Comparison of ENCODE assay signal across 10 cellular contexts in genomic region chrX:154366666-154367055, GRCh38. TPM values are rescaled to one million over a fixed set of nuclear protein-coding genes. Genes with fewer than 3 reads are reported as not detected.
DNase-seq lines count a peak whose midpoint lies in the region; ATAC-seq and TF ChIP-seq lines count a peak whose summit lies in the region.
"Had no signal": no experiment of that assay in that cellular context is flagged by ENCODE, and none has a peak within 500 bp of the region (broad histone marks: within the 10 kb centered on the region; RNA-seq: fewer than 3 reads in every experiment).

No MANE protein-coding gene starts in this region.

- H3K36me3 Mint-ChIP-seq in Caco-2 (ENCODE audit: insufficient read depth, unreplicated experiment), result peaks cover 85% of the 10 kb centered on the region

- H3K27me3 ChIP-seq in right lobe of liver (no peaks in the 10 kb centered on the region), Caco-2 (replicated peaks; ENCODE audit: control insufficient read depth, insufficient read depth, low read length) (no peaks in the 10 kb centered on the region)
- H3K27me3 ChIP-seq: BE2C, thyroid gland had no signal

- H3K27me3 Mint-ChIP-seq in Caco-2 (ENCODE audit: insufficient read depth, unreplicated experiment), result no peaks in the 10 kb centered on the region

- intact Hi-C loops in Right ventricle myocardium superior (cut with DNase I) (no loop called here), left cardiac atrium (cut with DNase I) (no loop called here), right lobe of liver (cut with DNase I) (no loop called here), Caco-2 (cut with micrococcal nuclease; ENCODE audit: unreplicated experiment) (no loop called here)

- no peaks in the 10 kb centered on the region for H3K4me1 Mint-ChIP-seq in Caco-2 (ENCODE audit: low read depth, unreplicated experiment)

- ATAC-seq in Right ventricle myocardium superior (ENCODE audit: poor library complexity) (peak; percentile 5), left cardiac atrium (no peak), right lobe of liver (peak; percentile 1 to 42 (median 24))

- CTCF ChIA-PET in Caco-2 (lab: Charles Lee), result no interaction called here

- POLR2A ChIA-PET in Caco-2 (lab: Charles Lee), result no interaction called here

- no peak overlapping the region for H3K4me3 ChIP-seq in right lobe of liver
- no peak overlapping the region for H3K4me3 ChIP-seq in Caco-2 (ENCODE audit: low read depth, low read length)
- H3K4me3 ChIP-seq: thyroid gland had no signal

- no peak overlapping the region for H3K27ac ChIP-seq in right lobe of liver
- H3K27ac ChIP-seq: thyroid gland had no signal

- H3K36me3 ChIP-seq in right lobe of liver (peaks cover 0 to 2% (median 0%) of the 10 kb centered on the region in 4 donors), Caco-2 (ENCODE audit: control insufficient read depth, insufficient read depth, low read length) (no peaks in the 10 kb centered on the region; the same call in 1 of the 2 replicates)

- no peaks in the 10 kb centered on the region for H3K4me1 ChIP-seq in right lobe of liver
- H3K4me1 ChIP-seq in Caco-2, result peaks cover 15% of the 10 kb centered on the region
- H3K4me1 ChIP-seq: BE2C had no signal

- 40% methylated on average over 1 of the region's 11 CpGs for WGBS in right lobe of liver (ENCODE audit: insufficient coverage, low coverage, low lambda C conversion rate, missing lambda C conversion rate)

- no peak overlapping the region for H3K4me3 Mint-ChIP-seq in Caco-2 (ENCODE audit: unreplicated experiment)

- no peaks in the 10 kb centered on the region for H3K9me3 Mint-ChIP-seq in Caco-2 (ENCODE audit: unreplicated experiment)

- H3K9me3 ChIP-seq in right lobe of liver (no peaks in the 10 kb centered on the region), Caco-2 (no peaks in the 10 kb centered on the region)
- H3K9me3 ChIP-seq: BE2C, thyroid gland had no signal

- TF ChIP-seq POLR2A in right lobe of liver (IDR thresholded peaks at IDR 0.05), result no peak

- peak; percentile 74 for DNase-seq in Right ventricle myocardium superior
- no peak for DNase-seq in left cardiac atrium
- DNase-seq in right lobe of liver, result peak in 1 of 3 donors; percentile 79
- no peak for DNase-seq in Caco-2
- DNase-seq in glomerular visceral epithelial cell (ENCODE audit: extremely low spot score), result no peak
- DNase-seq in H4 (ENCODE audit: low spot score), result no peak
- DNase-seq: BE2C, NCI-H1092 treated with DMSO at 0.1 percent for 48 hours, SHP77 treated with DMSO at 0.1 percent for 48 hours, thyroid gland had no signal

- BruUV-seq in Caco-2 (replicated peaks; lab: Mats Ljungman, UMichigan), result no TSS peak

- TF ChIP-seq CTCF in right lobe of liver (IDR thresholded peaks at IDR 0.05), result no peak
- TF ChIP-seq CTCF in Caco-2 (IDR thresholded peaks at IDR 0.05; ENCODE audit: insufficient read depth in 1 of 2, low read depth in 1 of 2, low read length in 1 of 2, severe bottlenecking in 1 of 2, unreplicated experiment in 1 of 2), result no peak

- no peak overlapping the region for H3K27ac Mint-ChIP-seq in Caco-2 (ENCODE audit: unreplicated experiment)

RNA-seq across cellular contexts. Expression of gene FLNA, which starts 7.8 kb away (rescaled TPM):
- total RNA-seq in Right ventricle myocardium superior (216 TPM), left cardiac atrium (100 to 1,000 TPM; 406 to 476 TPM), right lobe of liver (100 to 1,000 TPM in 1 of 6 experiments, 10 to 100 TPM in 5; 46.8 to 124 (median 82.6) TPM), Caco-2 (2022) (546 and 634 TPM in 2 replicates)
- 409 and 458 TPM in 2 replicates for total RNA-seq in H4 (2014; rRNA removed; shearing (Covaris generic))

RNA-seq across cellular contexts. Expression of gene EMD, which starts 12.4 kb away (rescaled TPM):
- total RNA-seq in Right ventricle myocardium superior (49.2 TPM), left cardiac atrium (10 to 100 TPM; 54.5 to 70.9 TPM), right lobe of liver (10 to 100 TPM; 19.8 to 28.8 (median 24.2) TPM), Caco-2 (2022) (67.2 and 70.1 TPM in 2 replicates)
- total RNA-seq in H4 (2014; rRNA removed; shearing (Covaris generic)), result 53.3 and 69.3 TPM in 2 replicates

RNA-seq across cellular contexts. Expression of gene RPL10, which starts 31.5 kb away (rescaled TPM):
- total RNA-seq in Right ventricle myocardium superior (2,020 TPM), left cardiac atrium (1,000 to 10,000 TPM; 2,090 to 2,230 TPM), right lobe of liver (1,000 to 10,000 TPM in 5 of 6 experiments, 100 to 1,000 TPM in 1; 899 to 1,899 (median 1,157) TPM), Caco-2 (2022) (2,081 and 2,086 TPM in 2 replicates)
- total RNA-seq in H4 (2014; rRNA removed; shearing (Covaris generic)), result 5,829 and 6,316 TPM in 2 replicates

RNA-seq across cellular contexts. Expression of gene DNASE1L1, which starts 42.4 kb away (rescaled TPM):
- total RNA-seq in Right ventricle myocardium superior (57.7 TPM), left cardiac atrium (10 to 100 TPM; 41.9 to 42.8 TPM), right lobe of liver (10 to 100 TPM; 11.7 to 19.5 (median 14.9) TPM), Caco-2 (2022) (8.8 and 9.7 TPM in 2 replicates)
- 19.4 and 21.8 TPM in 2 replicates for total RNA-seq in H4 (2014; rRNA removed; shearing (Covaris generic))

RNA-seq across cellular contexts. Expression of gene TAFAZZIN, which starts 44.7 kb away (rescaled TPM):
- total RNA-seq in Right ventricle myocardium superior (36.1 TPM), left cardiac atrium (10 to 100 TPM; 36.6 to 41.2 TPM), right lobe of liver (10 to 100 TPM; 12.6 to 23.0 (median 17.3) TPM), Caco-2 (2022) (30.2 and 34.0 TPM in 2 replicates)
- total RNA-seq in H4 (2014; rRNA removed; shearing (Covaris generic)), result 15.1 and 15.3 TPM in 2 replicates

Comparison
In these comparisons a context has a peak if more than half of its experiments do, and no peak if none do; other contexts are left out.
1. ATAC-seq: peak in Right ventricle myocardium superior (single experiment) and right lobe of liver (4 of 4); none in left cardiac atrium (0 of 2).